ENCODE assay signal across 8 cellular contexts in genomic region chr5:149271195-149271716, GRCh38. TPM values are rescaled to one million over a fixed set of nuclear protein-coding genes. Genes with fewer than 3 reads are reported as not detected.
DNase-seq lines count a peak whose midpoint lies in the region; ATAC-seq, FAIRE-seq and TF ChIP-seq lines count a peak whose summit lies in the region.

No MANE protein-coding gene starts in this region.

- no peaks in the 10 kb centered on the region for H3K79me2 ChIP-seq in K562 (ENCODE audit: control insufficient read depth, insufficient read depth, low read length)

- 56% methylated on average over 39 of the region's 40 CpGs for WGBS in K562 (ENCODE audit: insufficient coverage, low coverage, missing lambda C conversion rate)

- ATAC-seq in K562 (no peak), lower lobe of right lung (no peak)

- peaks cover 81% of the 10 kb centered on the region for H3K27me3 Mint-ChIP-seq in activated naive CD4-positive, alpha-beta T cell treated with anti-CD3 and anti-CD28 coated beads, Interleukin-2, amount 10 ng/mL, durations not matched to agents 7 days and 5 days
- H3K27me3 Mint-ChIP-seq in type B pancreatic cell: peaks cover 70% of the 10 kb centered on the region

- H4K20me1 ChIP-seq in K562 (replicated peaks; ENCODE audit: control insufficient read depth, insufficient read depth, low read length): no peaks in the 10 kb centered on the region

- no peak overlapping the region for H3K9ac ChIP-seq in K562 (ENCODE audit: insufficient read depth in 1 of 2, low read depth in 2 of 2, low read length in 2 of 2)

- H3K36me3 Mint-ChIP-seq in activated naive CD4-positive, alpha-beta T cell treated with anti-CD3 and anti-CD28 coated beads, Interleukin-2, amount 10 ng/mL, durations not matched to agents 7 days and 5 days: peaks cover 2% of the 10 kb centered on the region
- H3K36me3 Mint-ChIP-seq in type B pancreatic cell: no peaks in the 10 kb centered on the region

- TF ChIP-seq CTCF in K562 (IDR thresholded peaks at IDR 0.05 in 2 of 3, conservative IDR thresholded peaks at IDR 0.05 in 1 of 3; ENCODE audit: insufficient read depth in 2 of 3, low read depth in 1 of 3, low read length in 3 of 3) (no peak), lower lobe of right lung (IDR thresholded peaks at IDR 0.05) (no peak), type B pancreatic cell (conservative IDR thresholded peaks at IDR 0.05) (no peak)

- H3K4me3 Mint-ChIP-seq in activated naive CD4-positive, alpha-beta T cell treated with anti-CD3 and anti-CD28 coated beads, Interleukin-2, amount 10 ng/mL, durations not matched to agents 7 days and 5 days: peak overlapping the region; percentile 62
- peak overlapping the region; percentile 56 for H3K4me3 Mint-ChIP-seq in type B pancreatic cell

- H3K4me3 ChIP-seq in K562: no peak overlapping the region
- peak overlapping the region; percentile 69 for H3K4me3 ChIP-seq in lower lobe of right lung

- H3K27ac Mint-ChIP-seq in activated naive CD4-positive, alpha-beta T cell treated with anti-CD3 and anti-CD28 coated beads, Interleukin-2, amount 10 ng/mL, durations not matched to agents 7 days and 5 days: no peak overlapping the region
- peak overlapping the region; percentile 52 for H3K27ac Mint-ChIP-seq in type B pancreatic cell

- H3K4me2 ChIP-seq in K562 (ENCODE audit: insufficient read depth, low read length): no peak overlapping the region

- TF ChIP-seq EP300 in K562 (IDR thresholded peaks at IDR 0.05; ENCODE audit: low read length): no peak

- no peaks in the 10 kb centered on the region for H3K9me3 Mint-ChIP-seq in activated naive CD4-positive, alpha-beta T cell treated with anti-CD3 and anti-CD28 coated beads, Interleukin-2, amount 10 ng/mL, durations not matched to agents 7 days and 5 days
- H3K9me3 Mint-ChIP-seq in type B pancreatic cell: peaks cover 4% of the 10 kb centered on the region

- BruUV-seq in K562 (replicated peaks; lab: Mats Ljungman, UMichigan): no TSS peak

- POLR2A ChIA-PET in K562 (lab: Yijun Ruan, JAX): no interaction called here

- peaks cover 4% of the 10 kb centered on the region; the same call in 1 of the 2 replicates for H3K9me3 ChIP-seq in K562 (replicated peaks; ENCODE audit: control insufficient read depth, insufficient read depth, low read depth, low read length)
- H3K9me3 ChIP-seq in lower lobe of right lung: peaks cover 10% of the 10 kb centered on the region

- peaks cover 12% of the 10 kb centered on the region for H3K4me1 Mint-ChIP-seq in activated naive CD4-positive, alpha-beta T cell treated with anti-CD3 and anti-CD28 coated beads, Interleukin-2, amount 10 ng/mL, durations not matched to agents 7 days and 5 days
- peaks cover 11% of the 10 kb centered on the region for H3K4me1 Mint-ChIP-seq in type B pancreatic cell (ENCODE audit: unreplicated experiment)

- H3K4me1 ChIP-seq in K562 (replicated peaks in 1 of 2; ENCODE audit: control insufficient read depth in 2 of 2, insufficient read depth in 2 of 2, low read length in 2 of 2) (peaks cover 0 to 12% of the 10 kb centered on the region in 2 experiments; a peak in 2 of 5 replicates), lower lobe of right lung (peaks cover 17% of the 10 kb centered on the region)

- TF ChIP-seq RAD21 in K562 (CRISPR knock-in tag; conservative IDR thresholded peaks at IDR 0.05 in 1 of 2, IDR thresholded peaks at IDR 0.05 in 1 of 2): no peak

- CTCF ChIA-PET in activated naive CD4-positive, alpha-beta T cell treated with anti-CD3 and anti-CD28 coated beads, Interleukin-2, amount 10 ng/mL, durations not matched to agents 7 days and 5 days (lab: Charles Lee): interaction anchor here (1.6 to 3.4 kb wide), 2 partner anchors 130 to 235 kb away, joined by 3 to 39 read pairs; partner anchors contain the start of gene ABLIM3
- CTCF ChIA-PET in K562 (lab: Yijun Ruan, JAX; ENCODE audit: low intra/inter-chr PET ratio): interaction anchor here (0.6 kb wide), 1 partner anchor 96 kb away, joined by 3 read pairs; no protein-coding TSS in a partner anchor

- H3K9me1 ChIP-seq in K562 (ENCODE audit: control insufficient read depth, insufficient read depth, low read length): no peaks in the 10 kb centered on the region

- DNase-seq in activated naive CD4-positive, alpha-beta T cell treated with anti-CD3 and anti-CD28 coated beads, Interleukin-2, amount 10 ng/mL, durations not matched to agents 7 days and 5 days: peak; percentile 35
- no peak for DNase-seq in activated naive CD4-positive, alpha-beta T cell (lab: John Stamatoyannopoulos, UW)
- no peak for DNase-seq in K562 (ENCODE audit: extremely low read depth in 1 of 4, low spot score in 3 of 4)
- DNase-seq in lower lobe of right lung: no peak
- no peak for DNase-seq in type B pancreatic cell (ENCODE audit: extremely low spot score, unreplicated experiment)
- DNase-seq in SIG-M5 (lab: John Stamatoyannopoulos, UW): no peak
- no peak for DNase-seq in inferior parietal cortex (ENCODE audit: extremely low spot score)
- no peak for DNase-seq in kidney glomerular epithelial cell (lab: John Stamatoyannopoulos, UW)

- in situ Hi-C loops in K562 (cut with MboI): loop anchor here (25.0 kb wide), 1 partner anchor 834 kb away; no protein-coding TSS in a partner anchor

- H3K27ac ChIP-seq in K562 (ENCODE audit: extremely low read depth, low read depth, low read length) (no peak overlapping the region), lower lobe of right lung (peak overlapping the region; percentile 76)

- intact Hi-C loops in K562 (cut with micrococcal nuclease): no loop called here
- intact Hi-C loops in lower lobe of right lung (cut with DNase I): no loop called here

- H3K36me3 ChIP-seq in K562 (ENCODE audit: control insufficient read depth, insufficient read depth, low read length) (no peaks in the 10 kb centered on the region), lower lobe of right lung (no peaks in the 10 kb centered on the region)

- no peak overlapping the region for H2AFZ ChIP-seq in K562 (ENCODE audit: low read depth, low read length)

- H3K27me3 ChIP-seq in K562 (ENCODE audit: control insufficient read depth in 2 of 2, insufficient read depth in 2 of 2, low read length in 2 of 2) (peaks cover 15 to 48% of the 10 kb centered on the region in 2 experiments; a peak in 3 of 5 replicates), lower lobe of right lung (ENCODE audit: low read depth) (peaks cover 9% of the 10 kb centered on the region)

- no peak for FAIRE-seq in K562 (lab: Jason Lieb, UNC)

- TF ChIP-seq POLR2A in K562 (conservative IDR thresholded peaks at IDR 0.05): no peak

TF ChIP-seq in K562, 482 proteins besides CTCF, POLR2A, EP300 and RAD21:
- TF ChIP-seq ZBTB12 (CRISPR knock-in tag; IDR thresholded peaks at IDR 0.05): no peak
- TF ChIP-seq CEBPB (tag; IDR thresholded peaks at IDR 0.05): peak; percentile 51; the same call in 1 of the 2 replicates

RNA-seq across cellular contexts. Expression of gene AFAP1L1, which starts 0.4 kb away (rescaled TPM):
- not detected in 2 replicates for total RNA-seq in K562 (2011; cell fraction: chromatin; rRNA removed; ENCODE audit: low replicate concordance)
- under 0.01 TPM in 1 of 2 replicates, not detected in the other for total RNA-seq in K562 (2011; cell fraction: nucleolus; rRNA removed)
- total RNA-seq in K562 (2011; cell fraction: nucleoplasm; rRNA removed): 0.07 TPM in 1 of 2 replicates, not detected in the other
- 0.12 TPM in 1 of 2 replicates, not detected in the other for total RNA-seq in K562 (2014; rRNA removed)
- 0.48 TPM in 1 of 2 replicates, not detected in the other for total RNA-seq in K562 (2014; rRNA removed; fragmentation: Illumina TruSeq; extraction: Trizol)
- 0.04 TPM in 1 of 2 replicates, not detected in the other for total RNA-seq in K562 (2015; rRNA removed; fragmentation: Illumina TruSeq; extraction: Trizol)
- total RNA-seq in K562 (2021): 0.07 and 0.13 TPM in 2 replicates
- 0.04 TPM in 1 of 2 replicates, not detected in the other for polyA plus RNA-seq in K562 (2011; rRNA removed)
- polyA plus RNA-seq in K562 (2011; cell fraction: cytosol; rRNA removed): 0.01 TPM in 2 replicates
- polyA plus RNA-seq in K562 (2011; cell fraction: nucleus; rRNA removed): not detected in 2 replicates
- polyA plus RNA-seq in K562 (2012): 0.07 and 0.10 TPM in 2 replicates
- polyA plus RNA-seq in K562 (2014; fragmentation: Illumina TruSeq; extraction: Trizol): 0.03 and 0.10 TPM in 2 replicates
- under 1 TPM; 0.01 to 0.03 TPM for polyA plus RNA-seq in K562 (2014; fragmentation: Nextera tagmentation; extraction: Ambion mirVana)
- polyA plus RNA-seq in K562 (2014; rRNA removed): 0.12 TPM in 1 of 2 replicates, not detected in the other
- polyA minus RNA-seq in K562 (2011; rRNA and poly(A)+ RNA removed): not detected in 2 replicates
- not detected in 2 replicates for polyA minus RNA-seq in K562 (2011; cell fraction: cytosol; rRNA and poly(A)+ RNA removed)
- polyA minus RNA-seq in K562 (2011; cell fraction: nucleus; rRNA and poly(A)+ RNA removed): not detected in 2 replicates
- 26.6 TPM for total RNA-seq in lower lobe of right lung
- 6.4 and 12.1 TPM in 2 replicates for total RNA-seq in type B pancreatic cell (ENCODE audit: low replicate concordance)
